15 cellular contexts compared by ENCODE assay signal in genomic region chr4:130257271-130257670, GRCh38.
DNase-seq lines count a peak whose midpoint lies in the region; FAIRE-seq and TF ChIP-seq lines count a peak whose summit lies in the region.
"Had no signal": no experiment of that assay in that cellular context is flagged by ENCODE, and none has a peak within 500 bp of the region (broad histone marks: within the 10 kb centered on the region; RNA-seq: fewer than 3 reads in every experiment).

No MANE protein-coding gene starts in this region.

- H2AFZ ChIP-seq in ACC112 (ENCODE audit: low read length, unreplicated experiment) = peak overlapping the region; percentile 66

- no peaks in the 10 kb centered on the region for H3K27me3 ChIP-seq in ACC112 (ENCODE audit: insufficient read depth, low read length)
- H3K27me3 ChIP-seq: ovary had no signal

- H3K4me3 ChIP-seq in ACC112 (ENCODE audit: low read depth, low read length) (no peak overlapping the region), astrocyte of the spinal cord (ENCODE audit: low read depth, low read length) (no peak overlapping the region)
- H3K4me3 ChIP-seq: ovary had no signal

- H3K36me3 ChIP-seq in ACC112 (ENCODE audit: insufficient read depth, low read length) = no peaks in the 10 kb centered on the region
- H3K36me3 ChIP-seq: ovary had no signal

- no peak for TF ChIP-seq CTCF in astrocyte of the spinal cord (IDR thresholded peaks at IDR 0.05; ENCODE audit: low read depth, low read length)

- H3K79me2 ChIP-seq in ACC112 (ENCODE audit: control insufficient read depth, insufficient read depth, low read length, unreplicated experiment) = no peaks in the 10 kb centered on the region

- peak; percentile 5 for DNase-seq in HK-2 (ENCODE audit: unreplicated experiment)
- peak; percentile 83 for DNase-seq in astrocyte of the spinal cord (ENCODE audit: low read depth, low spot score)
- peak; percentile 29 for DNase-seq in glomerular endothelial cell (ENCODE audit: extremely low read depth, low read depth, low spot score)
- no peak for DNase-seq in frontal cortex (ENCODE audit: low spot score in 2 of 2)
- no peak for DNase-seq in NK-92 (lab: John Stamatoyannopoulos, UW; ENCODE audit: unreplicated experiment)
- DNase-seq in NCI-H1417 treated with DMSO at 0.1 percent for 48 hours (lab: John Stamatoyannopoulos, UW) = no peak
- no peak for DNase-seq in Kasumi-1 (lab: John Stamatoyannopoulos, UW)
- DNase-seq: activated T-cell treated with anti-CD3 and anti-CD28 coated beads, Interleukin-2, amount 50 U/mL, for 4 hours; anterior cingulate cortex; DMS 273 treated with DMSO at 0.1 percent for 48 hours; mesendoderm; NCI-H2171 treated with DMSO at 0.1 percent for 48 hours; ovary; stimulated activated CD4-positive, alpha-beta T cell treated with anti-CD3 and anti-CD28 coated beads, Interleukin-1b, Interleukin-23, amount 100 ng/mL, for 48 hours had no signal

- H3K27ac ChIP-seq in ACC112 (ENCODE audit: low read depth, low read length) = peak overlapping the region; percentile 76
- H3K27ac ChIP-seq: ovary had no signal

- in situ Hi-C loops in astrocyte of the spinal cord (cut with HindIII; ENCODE audit: low sequenced_read_pairs) = no loop called here

- H3K4me1 ChIP-seq in ACC112 (ENCODE audit: control insufficient read depth, insufficient read depth, low read length, unreplicated experiment) = peaks cover 9% of the 10 kb centered on the region

- no peak for FAIRE-seq in frontal cortex (lab: Jason Lieb, UNC)

Comparison
In these comparisons a context has a peak if more than half of its experiments do, and no peak if none do; other contexts are left out.
1. DNase-seq: peak in HK-2 (single experiment), astrocyte of the spinal cord (single experiment) and glomerular endothelial cell (single experiment); none in frontal cortex (0 of 2), NK-92 (single experiment), NCI-H1417 treated with DMSO at 0.1 percent for 48 hours (single experiment) and Kasumi-1 (0 of 2).